In genomic region chr9:137410891-137411249, GRCh38 we compare ENCODE assay signal across 19 cellular contexts. TPM values are rescaled to one million over a fixed set of nuclear protein-coding genes. Genes with fewer than 3 reads are reported as not detected.
A peak's percentile ranks its signal among the peaks of the same experiment; 100 is the strongest.
DNase-seq lines count a peak whose midpoint lies in the region; ATAC-seq and TF ChIP-seq lines count a peak whose summit lies in the region.
"Had no signal": no experiment of that assay in that cellular context is flagged by ENCODE, and none has a peak within 500 bp of the region (broad histone marks: within the 10 kb centered on the region; RNA-seq: fewer than 3 reads in every experiment).

No MANE protein-coding gene starts in this region.

- no peak for TF ChIP-seq EP300 in esophagus muscularis mucosa (IDR thresholded peaks at IDR 0.05)

- peaks cover 17% of the 10 kb centered on the region for H3K36me3 Mint-ChIP-seq in Calu3 (ENCODE audit: insufficient read depth, unreplicated experiment)
- H3K36me3 Mint-ChIP-seq in activated CD8-positive, alpha-beta T cell treated with anti-CD3 and anti-CD28 coated beads for 36 hours (ENCODE audit: low read depth), result peaks cover 3% of the 10 kb centered on the region
- no peaks in the 10 kb centered on the region for H3K36me3 Mint-ChIP-seq in activated T-helper 17 cell treated with anti-CD3 and anti-CD28 coated beads, Interleukin-2, amount 50 U/mL, for 72 hours (ENCODE audit: low read depth)
- H3K36me3 Mint-ChIP-seq: activated CD4-positive, alpha-beta memory T cell treated with anti-CD3 and anti-CD28 coated beads for 36 hours; activated naive CD8-positive, alpha-beta T cell; T-cell had no signal

- no peaks in the 10 kb centered on the region for H3K27me3 Mint-ChIP-seq in Calu3 (ENCODE audit: unreplicated experiment)
- H3K27me3 Mint-ChIP-seq in activated CD8-positive, alpha-beta T cell treated with anti-CD3 and anti-CD28 coated beads for 36 hours, result peaks cover 3% of the 10 kb centered on the region
- no peaks in the 10 kb centered on the region for H3K27me3 Mint-ChIP-seq in activated T-helper 17 cell treated with anti-CD3 and anti-CD28 coated beads, Interleukin-2, amount 50 U/mL, for 72 hours
- H3K27me3 Mint-ChIP-seq: activated naive CD8-positive, alpha-beta T cell had no signal

- H3K36me3 ChIP-seq in Panc1 (ENCODE audit: control insufficient read depth, insufficient read depth, low read length) (no peaks in the 10 kb centered on the region), esophagus muscularis mucosa (no peaks in the 10 kb centered on the region), skeletal muscle tissue (ENCODE audit: control insufficient read depth in 3 of 3, insufficient read depth in 3 of 3, low read length in 3 of 3) (no peaks in the 10 kb centered on the region)
- H3K36me3 ChIP-seq: brain microvascular endothelial cell had no signal

- no peak overlapping the region for H3K27ac Mint-ChIP-seq in Calu3 (ENCODE audit: unreplicated experiment)
- no peak overlapping the region for H3K27ac Mint-ChIP-seq in activated CD8-positive, alpha-beta T cell treated with anti-CD3 and anti-CD28 coated beads for 36 hours
- no peak overlapping the region for H3K27ac Mint-ChIP-seq in activated T-helper 17 cell treated with anti-CD3 and anti-CD28 coated beads, Interleukin-2, amount 50 U/mL, for 72 hours
- H3K27ac Mint-ChIP-seq: activated CD4-positive, alpha-beta memory T cell treated with anti-CD3 and anti-CD28 coated beads for 36 hours; activated naive CD8-positive, alpha-beta T cell; activated T-cell treated with anti-CD3 and anti-CD28 coated beads, Interleukin-2, amount 50 U/mL, for 72 hours; T-cell had no signal

- TF ChIP-seq CTCF in Calu3 (IDR thresholded peaks at IDR 0.05; ENCODE audit: unreplicated experiment) (no peak), Panc1 (IDR thresholded peaks at IDR 0.05) (no peak), esophagus muscularis mucosa (IDR thresholded peaks at IDR 0.05) (no peak)
- TF ChIP-seq CTCF in activated CD8-positive, alpha-beta T cell treated with anti-CD3 and anti-CD28 coated beads for 36 hours (IDR thresholded peaks at IDR 0.05), result no peak

- in situ Hi-C loops in Panc1 (cut with HindIII; ENCODE audit: low pct_unique_long_range_greater_than_20kb, low sequenced_read_pairs), result no loop called here

- peak overlapping the region; percentile 49 for H3K4me3 Mint-ChIP-seq in Calu3 (ENCODE audit: low read depth, unreplicated experiment)
- H3K4me3 Mint-ChIP-seq in activated CD8-positive, alpha-beta T cell treated with anti-CD3 and anti-CD28 coated beads for 36 hours, result no peak overlapping the region
- H3K4me3 Mint-ChIP-seq in activated T-helper 17 cell treated with anti-CD3 and anti-CD28 coated beads, Interleukin-2, amount 50 U/mL, for 72 hours, result no peak overlapping the region
- H3K4me3 Mint-ChIP-seq: activated CD4-positive, alpha-beta memory T cell treated with anti-CD3 and anti-CD28 coated beads for 36 hours had no signal

- H3K9me3 ChIP-seq in Panc1 (ENCODE audit: control insufficient read depth, insufficient read depth, low read depth, low read length) (no peaks in the 10 kb centered on the region), esophagus muscularis mucosa (no peaks in the 10 kb centered on the region), skeletal muscle tissue (ENCODE audit: control insufficient read depth in 3 of 3, low read length in 3 of 3) (no peaks in the 10 kb centered on the region)

- WGBS in esophagus muscularis mucosa, result no CpG with 5 or more reads among the region's 15 CpGs

- CTCF ChIA-PET in Calu3 (lab: Charles Lee), result no interaction called here
- CTCF ChIA-PET in Panc1 (lab: Charles Lee), result no interaction called here
- CTCF ChIA-PET in activated CD8-positive, alpha-beta T cell treated with anti-CD3 and anti-CD28 coated beads for 36 hours (lab: Charles Lee), result interaction anchor here (1.2 kb wide), 1 partner anchor 124 kb away, joined by 4 read pairs; no protein-coding TSS in a partner anchor

- peak overlapping the region; percentile 77 for H3K27ac ChIP-seq in Panc1 (ENCODE audit: low read length)
- peak overlapping the region in 3 of 4 donors; percentile 51 to 63 (median 55) for H3K27ac ChIP-seq in esophagus muscularis mucosa (replicated peaks in 1 of 4)
- H3K27ac ChIP-seq in skeletal muscle tissue (ENCODE audit: low read depth, low read length), result peak overlapping the region; percentile 25
- H3K27ac ChIP-seq: brain microvascular endothelial cell, VCaP had no signal

- H3K4me1 ChIP-seq in Panc1 (ENCODE audit: control insufficient read depth, insufficient read depth, low read length), result peaks cover 46% of the 10 kb centered on the region
- H3K4me1 ChIP-seq in esophagus muscularis mucosa, result peaks cover 35 to 45% (median 43%) of the 10 kb centered on the region in 4 donors
- peaks cover 14 to 40% (median 30%) of the 10 kb centered on the region in 3 donors for H3K4me1 ChIP-seq in skeletal muscle tissue (ENCODE audit: control insufficient read depth in 3 of 3, insufficient read depth in 3 of 3, low read length in 3 of 3)

- H3K4me3 ChIP-seq in Panc1 (ENCODE audit: low read depth in 2 of 2, low read length in 2 of 2), result no peak overlapping the region
- peak overlapping the region in 1 of 4 donors; percentile 35 for H3K4me3 ChIP-seq in esophagus muscularis mucosa
- no peak overlapping the region for H3K4me3 ChIP-seq in skeletal muscle tissue (ENCODE audit: low read length in 3 of 3)

- POLR2A ChIA-PET in Panc1 (lab: Charles Lee), result no interaction called here
- POLR2A ChIA-PET in activated CD8-positive, alpha-beta T cell treated with anti-CD3 and anti-CD28 coated beads for 36 hours (lab: Charles Lee), result interaction anchor here (1.2 kb wide), 1 partner anchor 11 kb away, joined by 4 read pairs; no protein-coding TSS in a partner anchor

- intact Hi-C loops in Calu3 (cut with micrococcal nuclease; ENCODE audit: unreplicated experiment) (loop anchor here (10.0 kb wide), 1 partner anchor 116 kb away; no protein-coding TSS in a partner anchor), Panc1 (cut with micrococcal nuclease; ENCODE audit: unreplicated experiment) (no loop called here), esophagus muscularis mucosa (cut with DNase I) (no loop called here)
- intact Hi-C loops in activated CD8-positive, alpha-beta T cell treated with anti-CD3 and anti-CD28 coated beads for 36 hours (cut with micrococcal nuclease), result no loop called here

- no peak for ATAC-seq in Panc1
- no peak for ATAC-seq in GM21723 (IDR thresholded peaks at IDR 0.05; ENCODE audit: unreplicated experiment)
- no peak for ATAC-seq in activated CD8-positive, alpha-beta T cell treated with anti-CD3 and anti-CD28 coated beads for 36 hours
- ATAC-seq in activated T-helper 17 cell treated with anti-CD3 and anti-CD28 coated beads, Interleukin-2, amount 50 U/mL, for 72 hours (replicated peaks), result no peak

- peaks cover 5% of the 10 kb centered on the region for H3K4me1 Mint-ChIP-seq in Calu3 (ENCODE audit: low read depth, unreplicated experiment)
- H3K4me1 Mint-ChIP-seq in activated CD8-positive, alpha-beta T cell treated with anti-CD3 and anti-CD28 coated beads for 36 hours (ENCODE audit: low read depth), result peaks cover 6% of the 10 kb centered on the region
- no peaks in the 10 kb centered on the region for H3K4me1 Mint-ChIP-seq in activated T-helper 17 cell treated with anti-CD3 and anti-CD28 coated beads, Interleukin-2, amount 50 U/mL, for 72 hours

- H3K27me3 ChIP-seq in Panc1 (ENCODE audit: control insufficient read depth, insufficient read depth, low read length) (no peaks in the 10 kb centered on the region), esophagus muscularis mucosa (peaks cover 0 to 9% (median 0%) of the 10 kb centered on the region in 4 donors), skeletal muscle tissue (ENCODE audit: control insufficient read depth in 3 of 3, insufficient read depth in 3 of 3, low read length in 3 of 3) (no peaks in the 10 kb centered on the region)
- H3K27me3 ChIP-seq: brain microvascular endothelial cell had no signal

- no peak for TF ChIP-seq POLR2A in esophagus muscularis mucosa (IDR thresholded peaks at IDR 0.05; ENCODE audit: low read depth)

- peak overlapping the region in 1 of 3 donors; percentile 8 for H3K9ac ChIP-seq in skeletal muscle tissue (ENCODE audit: low read depth in 1 of 3, low read length in 3 of 3)

- DNase-seq in Calu3 (no peak), Panc1 (ENCODE audit: low read depth, low spot score) (no peak), esophagus muscularis mucosa (ENCODE audit: extremely low spot score) (no peak), foreskin melanocyte (no peak)
- no peak for DNase-seq in activated CD8-positive, alpha-beta T cell treated with anti-CD3 and anti-CD28 coated beads for 36 hours
- DNase-seq: activated CD4-positive, alpha-beta memory T cell treated with anti-CD3 and anti-CD28 coated beads for 36 hours; activated T-cell treated with anti-CD3 and anti-CD28 coated beads, Interleukin-2, amount 50 U/mL, for 72 hours; brain microvascular endothelial cell; midbrain; NCI-H526 treated with DMSO at 0.1 percent for 48 hours; stimulated activated CD4-positive, alpha-beta T cell treated with anti-CD3 and anti-CD28 coated beads, Interleukin-1b, Interleukin-23, amount 100 ng/mL, for 48 hours had no signal

- BruUV-seq in Calu3 (replicated peaks; lab: Mats Ljungman, UMichigan) (no TSS peak), Panc1 (replicated peaks; lab: Mats Ljungman, UMichigan) (no TSS peak)

- no peaks in the 10 kb centered on the region for H3K9me3 Mint-ChIP-seq in Calu3 (ENCODE audit: low read depth, unreplicated experiment)
- no peaks in the 10 kb centered on the region for H3K9me3 Mint-ChIP-seq in activated CD8-positive, alpha-beta T cell treated with anti-CD3 and anti-CD28 coated beads for 36 hours
- no peaks in the 10 kb centered on the region for H3K9me3 Mint-ChIP-seq in activated T-helper 17 cell treated with anti-CD3 and anti-CD28 coated beads, Interleukin-2, amount 50 U/mL, for 72 hours
- H3K9me3 Mint-ChIP-seq: activated CD4-positive, alpha-beta memory T cell treated with anti-CD3 and anti-CD28 coated beads for 36 hours; activated T-cell treated with anti-CD3 and anti-CD28 coated beads, Interleukin-2, amount 50 U/mL, for 72 hours; T-cell had no signal

RNA-seq across cellular contexts. Expression of gene EXD3, which starts 12.1 kb away (rescaled TPM):
- total RNA-seq in Calu3 (2022) (13.2 and 15.3 TPM in 2 replicates), Panc1 (2021; ENCODE audit: unreplicated experiment) (9.2 TPM), esophagus muscularis mucosa (10 to 100 TPM in 3 of 4 donors, 1 to 10 TPM in 1; 8.3 to 22.3 (median 14.2) TPM), skeletal muscle tissue (8.4 TPM)
- 14.6 TPM for polyA plus RNA-seq in Panc1 (2012; ENCODE audit: insufficient read length)
- total RNA-seq in activated CD8-positive, alpha-beta T cell treated with anti-CD3 and anti-CD28 coated beads for 36 hours, result 1 to 10 TPM; 8.1 to 9.0 TPM
- 1 to 10 TPM; 8.8 to 10.0 TPM for total RNA-seq in activated T-helper 17 cell treated with anti-CD3 and anti-CD28 coated beads, Interleukin-2, amount 50 U/mL, for 72 hours

RNA-seq across cellular contexts. Expression of gene NOXA1, which starts 12.3 kb away (rescaled TPM):
- total RNA-seq in Calu3 (2022) (12.0 and 12.3 TPM in 2 replicates), Panc1 (2021; ENCODE audit: unreplicated experiment) (3.7 TPM), esophagus muscularis mucosa (1 to 10 TPM; 2.1 to 4.0 (median 3.0) TPM), skeletal muscle tissue (0.52 TPM)
- 5.5 TPM for polyA plus RNA-seq in Panc1 (2012; ENCODE audit: insufficient read length)
- total RNA-seq in activated CD8-positive, alpha-beta T cell treated with anti-CD3 and anti-CD28 coated beads for 36 hours, result under 1 TPM; 0.72 to 0.95 TPM
- under 1 TPM; 0.39 to 0.58 TPM for total RNA-seq in activated T-helper 17 cell treated with anti-CD3 and anti-CD28 coated beads, Interleukin-2, amount 50 U/mL, for 72 hours

RNA-seq across cellular contexts. Expression of gene ENTPD8, which starts 30.3 kb away (rescaled TPM):
- 0.97 and 1.6 TPM in 2 replicates for total RNA-seq in Calu3 (2022)
- total RNA-seq in Panc1 (2021; ENCODE audit: unreplicated experiment), result 3.9 TPM
- polyA plus RNA-seq in Panc1 (2012; ENCODE audit: insufficient read length), result 4.2 TPM
- total RNA-seq in esophagus muscularis mucosa, result not detected
- total RNA-seq in skeletal muscle tissue, result not detected
- not detected for total RNA-seq in activated CD8-positive, alpha-beta T cell treated with anti-CD3 and anti-CD28 coated beads for 36 hours
- not detected for total RNA-seq in activated T-helper 17 cell treated with anti-CD3 and anti-CD28 coated beads, Interleukin-2, amount 50 U/mL, for 72 hours
- total RNA-seq: activated CD4-positive, alpha-beta memory T cell treated with anti-CD3 and anti-CD28 coated beads for 36 hours; activated T-cell treated with anti-CD3 and anti-CD28 coated beads, Interleukin-2, amount 50 U/mL, for 72 hours; epithelial cell of proximal tubule; subcutaneous adipose tissue; T-cell had no signal

RNA-seq across cellular contexts. Expression of gene NSMF, which starts 48.3 kb away (rescaled TPM):
- total RNA-seq in Calu3 (2022) (31.6 and 38.3 TPM in 2 replicates), Panc1 (2021; ENCODE audit: unreplicated experiment) (40.0 TPM), esophagus muscularis mucosa (10 to 100 TPM; 41.9 to 71.0 (median 58.9) TPM), skeletal muscle tissue (4.2 TPM)
- 53.6 TPM for polyA plus RNA-seq in Panc1 (2012; ENCODE audit: insufficient read length)
- total RNA-seq in activated CD8-positive, alpha-beta T cell treated with anti-CD3 and anti-CD28 coated beads for 36 hours, result 100 to 1,000 TPM; 112 to 116 TPM
- 10 to 100 TPM; 26.6 to 35.5 TPM for total RNA-seq in activated T-helper 17 cell treated with anti-CD3 and anti-CD28 coated beads, Interleukin-2, amount 50 U/mL, for 72 hours

Comparison
In these comparisons a context has a peak if more than half of its experiments do, and no peak if none do; other contexts are left out.
1. H3K27ac ChIP-seq: peak in every context shown above with its lines; median percentile 77 in Panc1; 55 in esophagus muscularis mucosa; 25 in skeletal muscle tissue.